Comparison of ENCODE assay signal across 12 cellular contexts in the genomic region with DNA sequence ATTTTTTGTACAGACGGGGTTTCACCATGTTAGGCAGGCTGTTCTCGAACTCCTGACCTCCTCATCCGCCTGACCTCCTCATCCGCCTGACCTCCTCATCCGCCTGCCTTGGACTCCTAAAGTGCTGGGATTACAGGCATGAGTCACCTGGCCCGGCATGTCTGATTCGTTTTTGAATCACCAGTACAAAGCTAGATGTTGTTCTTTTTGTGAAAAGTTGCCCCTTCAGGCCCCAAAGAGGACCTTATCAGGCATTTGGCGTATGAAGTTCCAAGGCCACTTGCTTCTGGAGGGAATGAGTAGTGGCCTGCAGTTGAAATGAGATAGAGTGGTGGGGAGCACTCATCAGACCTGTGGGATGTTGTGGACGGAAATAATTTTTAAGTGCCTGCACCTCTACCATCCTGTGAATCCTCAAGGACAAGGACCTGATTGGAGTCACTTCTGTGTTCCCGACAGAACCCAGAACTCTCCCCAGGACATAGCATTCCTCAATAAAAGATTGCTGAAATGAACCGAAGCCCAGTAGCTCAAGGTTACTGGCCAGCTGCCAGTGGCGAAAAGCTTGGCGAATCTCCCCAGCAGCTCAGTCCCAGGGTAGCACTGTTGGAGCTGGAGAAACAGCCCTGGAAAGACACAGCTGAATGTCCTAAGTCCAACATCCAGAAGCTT. TPM values are rescaled to one million over a fixed set of nuclear protein-coding genes. Genes with fewer than 3 reads are reported as not detected.
DNase-seq lines count a peak whose midpoint lies in the region; ATAC-seq and TF ChIP-seq lines count a peak whose summit lies in the region.
"Had no signal": no experiment of that assay in that cellular context is flagged by ENCODE, and none has a peak within 500 bp of the region (broad histone marks: within the 10 kb centered on the region; RNA-seq: fewer than 3 reads in every experiment).

No MANE protein-coding gene starts in this region.

- H3K79me2 ChIP-seq in neural progenitor cell (ENCODE audit: low read depth), result no peaks in the 10 kb centered on the region

- TF ChIP-seq CTCF in neural progenitor cell (IDR thresholded peaks at IDR 0.05) (no peak), endothelial cell (IDR thresholded peaks at IDR 0.05; ENCODE audit: unreplicated experiment) (no peak)

- CTCF ChIA-PET in activated CD4-positive, alpha-beta T cell treated with anti-CD3 and anti-CD28 coated beads for 36 hours (lab: Charles Lee), result interaction anchor here (1.6 kb wide), 1 partner anchor 16 kb away, joined by 4 read pairs; no protein-coding TSS in a partner anchor

- no peak overlapping the region for H3K27ac ChIP-seq in neural progenitor cell
- H3K27ac ChIP-seq: suprapubic skin had no signal

- H3K36me3 Mint-ChIP-seq in neural progenitor cell (no peaks in the 10 kb centered on the region), endothelial cell (ENCODE audit: low read depth, unreplicated experiment) (no peaks in the 10 kb centered on the region)
- H3K36me3 Mint-ChIP-seq in activated CD4-positive, alpha-beta T cell treated with anti-CD3 and anti-CD28 coated beads for 36 hours (ENCODE audit: low read depth), result no peaks in the 10 kb centered on the region
- H3K36me3 Mint-ChIP-seq in activated naive CD4-positive, alpha-beta T cell treated with anti-CD3 and anti-CD28 coated beads, Interleukin-2, amount 50 U/mL, for 72 hours, result peaks cover 7 to 10% of the 10 kb centered on the region in 2 donors

- H3K4me1 Mint-ChIP-seq in neural progenitor cell, result peaks cover 15% of the 10 kb centered on the region
- H3K4me1 Mint-ChIP-seq in activated CD4-positive, alpha-beta T cell treated with anti-CD3 and anti-CD28 coated beads for 36 hours, result peaks cover 5% of the 10 kb centered on the region
- peaks cover 2% of the 10 kb centered on the region for H3K4me1 Mint-ChIP-seq in endothelial cell (ENCODE audit: unreplicated experiment)

- H3K27me3 ChIP-seq in neural progenitor cell, result no peaks in the 10 kb centered on the region

- peak; percentile 55 for ATAC-seq in SK-N-SH treated with all-trans-retinoic acid at 6 μM for 48 hours
- ATAC-seq in activated CD4-positive, alpha-beta T cell treated with anti-CD3 and anti-CD28 coated beads for 36 hours, result no peak
- ATAC-seq in activated naive CD4-positive, alpha-beta T cell treated with anti-CD3 and anti-CD28 coated beads, Interleukin-2, amount 50 U/mL, for 72 hours, result no peak

- H3K4me1 ChIP-seq in neural progenitor cell, result no peaks in the 10 kb centered on the region

- DNase-seq in AG08395 (ENCODE audit: low spot score) (peak; percentile 12), fibroblast of peridontal ligament (ENCODE audit: extremely low read depth) (peak; percentile 83), neural progenitor cell (ENCODE audit: low spot score) (no peak), endothelial cell (ENCODE audit: low spot score) (no peak), T-helper 9 cell (no peak)
- no peak for DNase-seq in activated CD4-positive, alpha-beta T cell treated with anti-CD3 and anti-CD28 coated beads for 36 hours
- DNase-seq in activated naive CD4-positive, alpha-beta T cell treated with anti-CD3 and anti-CD28 coated beads, Interleukin-2, amount 50 U/mL, for 72 hours (ENCODE audit: low spot score in 2 of 2), result no peak
- DNase-seq: activated naive CD4-positive, alpha-beta T cell treated with Interleukin-2 at 50 U/mL for 16 hours; NCI-H2227 treated with DMSO at 0.1 percent for 48 hours had no signal

- H3K4me3 ChIP-seq in neural progenitor cell, result no peak overlapping the region
- H3K4me3 ChIP-seq: suprapubic skin had no signal

- intact Hi-C loops in activated CD4-positive, alpha-beta T cell treated with anti-CD3 and anti-CD28 coated beads for 36 hours (cut with DNase I, micrococcal nuclease), result no loop called here

- H3K4me3 Mint-ChIP-seq in neural progenitor cell (no peak overlapping the region), endothelial cell (ENCODE audit: unreplicated experiment) (no peak overlapping the region)
- H3K4me3 Mint-ChIP-seq in activated CD4-positive, alpha-beta T cell treated with anti-CD3 and anti-CD28 coated beads for 36 hours, result no peak overlapping the region
- H3K4me3 Mint-ChIP-seq: T-helper 1 cell treated with Interleukin-12 subunit alpha and Interleukin-12 subunit beta and Interleukin-4 antibody, amounts not matched to agents 30 μg/mL and 1 μg/mL, for 36 hours had no signal

- H4K20me1 ChIP-seq in neural progenitor cell (ENCODE audit: low read depth), result no peaks in the 10 kb centered on the region

- peaks cover 5% of the 10 kb centered on the region for H3K27me3 Mint-ChIP-seq in neural progenitor cell (ENCODE audit: insufficient read depth, low read depth)
- H3K27me3 Mint-ChIP-seq in activated CD4-positive, alpha-beta T cell treated with anti-CD3 and anti-CD28 coated beads for 36 hours, result peaks cover 9% of the 10 kb centered on the region
- peaks cover 11% of the 10 kb centered on the region for H3K27me3 Mint-ChIP-seq in endothelial cell (ENCODE audit: unreplicated experiment)

- POLR2A ChIA-PET in activated CD4-positive, alpha-beta T cell treated with anti-CD3 and anti-CD28 coated beads for 36 hours (lab: Charles Lee), result no interaction called here

- peaks cover 11% of the 10 kb centered on the region for H3K9me3 Mint-ChIP-seq in neural progenitor cell
- no peaks in the 10 kb centered on the region for H3K9me3 Mint-ChIP-seq in activated CD4-positive, alpha-beta T cell treated with anti-CD3 and anti-CD28 coated beads for 36 hours (ENCODE audit: low read depth)
- no peaks in the 10 kb centered on the region for H3K9me3 Mint-ChIP-seq in endothelial cell (ENCODE audit: unreplicated experiment)
- H3K9me3 Mint-ChIP-seq in activated naive CD4-positive, alpha-beta T cell treated with anti-CD3 and anti-CD28 coated beads, Interleukin-2, amount 50 U/mL, for 72 hours, result no peaks in the 10 kb centered on the region
- H3K9me3 Mint-ChIP-seq: T-helper 1 cell treated with Interleukin-12 subunit alpha and Interleukin-12 subunit beta and Interleukin-4 antibody, amounts not matched to agents 30 μg/mL and 1 μg/mL, for 36 hours had no signal

- H2AFZ ChIP-seq in neural progenitor cell (replicated peaks), result no peak overlapping the region

- H3F3A ChIP-seq in neural progenitor cell (ENCODE audit: low read depth), result peaks cover 12% of the 10 kb centered on the region

- H3K9me3 ChIP-seq in neural progenitor cell (ENCODE audit: low read depth), result no peaks in the 10 kb centered on the region
- H3K9me3 ChIP-seq: suprapubic skin had no signal

- H3K9ac ChIP-seq in neural progenitor cell, result no peak overlapping the region

- H3K27ac Mint-ChIP-seq in neural progenitor cell (peak overlapping the region; percentile 35), endothelial cell (ENCODE audit: unreplicated experiment) (no peak overlapping the region)
- H3K27ac Mint-ChIP-seq in activated CD4-positive, alpha-beta T cell treated with anti-CD3 and anti-CD28 coated beads for 36 hours, result no peak overlapping the region
- peak overlapping the region in 1 of 2 donors; percentile 16 for H3K27ac Mint-ChIP-seq in activated naive CD4-positive, alpha-beta T cell treated with anti-CD3 and anti-CD28 coated beads, Interleukin-2, amount 50 U/mL, for 72 hours
- H3K27ac Mint-ChIP-seq: T-helper 1 cell treated with Interleukin-12 subunit alpha and Interleukin-12 subunit beta and Interleukin-4 antibody, amounts not matched to agents 30 μg/mL and 1 μg/mL, for 36 hours had no signal

- no peaks in the 10 kb centered on the region for H3K36me3 ChIP-seq in neural progenitor cell
- H3K36me3 ChIP-seq: suprapubic skin had no signal

- H3K4me2 ChIP-seq in neural progenitor cell, result no peak overlapping the region

TF ChIP-seq in SK-N-SH treated with all-trans-retinoic acid at 6 μM for 48 hours, 23 proteins besides CTCF, POLR2A, EP300 and RAD21:
- TF ChIP-seq ARNTL (CRISPR knock-in tag; IDR thresholded peaks at IDR 0.05; ENCODE audit: borderline replicate concordance, low read depth) (no peak), ESRRG (CRISPR knock-in tag; IDR thresholded peaks at IDR 0.05) (no peak)

RNA-seq across cellular contexts. Expression of a gene that starts 50.1 kb away (rescaled TPM):
- 414 and 738 TPM in 2 replicates for total RNA-seq in neural progenitor cell (ENCODE audit: low replicate concordance)
- 100 to 1,000 TPM; 150 to 220 TPM for total RNA-seq in activated CD4-positive, alpha-beta T cell treated with anti-CD3 and anti-CD28 coated beads for 36 hours
- total RNA-seq in endothelial cell (ENCODE audit: unreplicated experiment), result 200 TPM
- total RNA-seq in activated naive CD4-positive, alpha-beta T cell treated with anti-CD3 and anti-CD28 coated beads, Interleukin-2, amount 50 U/mL, for 72 hours, result 100 to 1,000 TPM; 153 to 211 TPM

Comparison
In these comparisons a context has a peak if more than half of its experiments do, and no peak if none do; other contexts are left out.
1. DNase-seq: peak in AG08395 (single experiment) and fibroblast of peridontal ligament (single experiment); none in neural progenitor cell (single experiment), activated CD4-positive, alpha-beta T cell treated with anti-CD3 and anti-CD28 coated beads for 36 hours (single experiment), endothelial cell (single experiment), activated naive CD4-positive, alpha-beta T cell treated with anti-CD3 and anti-CD28 coated beads, Interleukin-2, amount 50 U/mL, for 72 hours (0 of 2) and T-helper 9 cell (single experiment).